In the genomic region with DNA sequence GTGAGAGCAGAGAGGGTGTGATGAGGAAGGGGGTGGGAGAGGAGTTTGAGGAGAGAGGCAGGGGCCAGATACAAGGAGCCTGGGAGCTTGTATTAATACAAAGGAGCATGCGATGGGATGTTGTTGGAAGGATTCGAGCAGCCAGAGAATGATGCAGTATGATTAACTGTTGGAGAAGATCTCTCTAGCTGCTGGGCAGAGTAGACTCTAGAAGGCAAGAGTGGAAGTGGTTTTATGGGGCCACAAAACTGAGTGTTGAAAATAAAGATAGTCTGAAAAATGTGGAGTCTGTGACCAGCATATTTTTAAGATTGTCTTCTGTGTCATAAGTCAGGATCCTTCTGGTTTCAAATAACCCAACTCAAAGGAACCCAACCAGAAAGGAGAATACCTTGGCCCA, we compare ENCODE assay signal across 17 cellular contexts.
A peak's percentile ranks its signal among the peaks of the same experiment; 100 is the strongest.
DNase-seq lines count a peak whose midpoint lies in the region; ATAC-seq and TF ChIP-seq lines count a peak whose summit lies in the region.
"Had no signal": no experiment of that assay in that cellular context is flagged by ENCODE, and none has a peak within 500 bp of the region (broad histone marks: within the 10 kb centered on the region; RNA-seq: fewer than 3 reads in every experiment).

No MANE protein-coding gene starts in this region.

- no peak overlapping the region for H4K5ac ChIP-seq in IMR-90 (ENCODE audit: low read depth, low read length)

- intact Hi-C loops in IMR-90 (cut with micrococcal nuclease) (no loop called here), psoas muscle (cut with DNase I) (no loop called here)
- intact Hi-C loops in activated T-helper 2 cell treated with anti-CD3 and anti-CD28 coated beads, Interferon-gamma antibody, Interleukin-2, Interleukin-4, amounts not matched to agents 10 μg/mL and 5 μg/mL and 100 μg/mL, durations not matched to agents 14 hours and 24 hours and 36 hours (cut with micrococcal nuclease): loop anchor here (5.0 kb wide), 1 partner anchor 72 kb away; no protein-coding TSS in a partner anchor

- 100% methylated on average over 2 of the region's 2 CpGs; no CpG with 5 or more reads in 1 of the 2 experiments for whole genome bisulfite sequencing in IMR-90 (ENCODE audit: extremely low coverage in 2 of 2, insufficient read length in 1 of 2), 2 experiments
- WGBS in psoas muscle, 3 donors: 77 to 86% (median 85%) methylated on average over 2 of the region's 2 CpGs

- no TSS peak for BruUV-seq in IMR-90 (replicated peaks; lab: Mats Ljungman, UMichigan)

- H3K18ac ChIP-seq in IMR-90 (ENCODE audit: low read depth, low read length): no peak overlapping the region

- CTCF ChIA-PET in activated CD8-positive, alpha-beta memory T cell treated with anti-CD3 and anti-CD28 coated beads, Interleukin-2, amount 10 ng/mL, durations not matched to agents 7 days and 5 days (lab: Charles Lee): interaction anchor here (1.2 to 2.1 kb wide), 4 partner anchors 13 to 249 kb away, joined by 3 to 6 read pairs (median 4); no protein-coding TSS in a partner anchor
- CTCF ChIA-PET in IMR-90 (lab: Yijun Ruan, JAX): interaction anchor here (0.9 kb wide), 1 partner anchor 317 kb away, joined by 3 read pairs; no protein-coding TSS in a partner anchor
- CTCF ChIA-PET in WTC11 (lab: Charles Lee): interaction anchor here (1.4 kb wide), 1 partner anchor 112 kb away, joined by 3 read pairs; no protein-coding TSS in a partner anchor

- dilution Hi-C loops in IMR-90 (cut with HindIII; ENCODE audit: low sequenced_read_pairs, unreplicated experiment): no loop called here

- TF ChIP-seq RAD21 in IMR-90 (IDR thresholded peaks at IDR 0.05; ENCODE audit: low read length): no peak

- no peak overlapping the region for H3K4ac ChIP-seq in IMR-90 (ENCODE audit: low read depth, low read length)

- H2BK5ac ChIP-seq in IMR-90 (ENCODE audit: low read depth, low read length, poor library complexity, severe bottlenecking): no peak overlapping the region

- H3K27ac ChIP-seq in IMR-90 (ENCODE audit: insufficient read depth, low read length): no peak overlapping the region
- H3K27ac ChIP-seq in psoas muscle: peak overlapping the region; percentile 82
- no peak overlapping the region for H3K27ac ChIP-seq in Peyer's patch
- H3K27ac ChIP-seq: WERI-Rb-1 had no signal

- H3K14ac ChIP-seq in IMR-90 (replicated peaks; ENCODE audit: low read depth, low read length): no peak overlapping the region

- H3K27ac Mint-ChIP-seq in activated CD8-positive, alpha-beta memory T cell treated with anti-CD3 and anti-CD28 coated beads, Interleukin-2, amount 10 ng/mL, durations not matched to agents 7 days and 5 days: peak overlapping the region; percentile 82
- H3K27ac Mint-ChIP-seq in activated T-helper 2 cell treated with anti-CD3 and anti-CD28 coated beads, Interferon-gamma antibody, Interleukin-2, Interleukin-4, amounts not matched to agents 10 μg/mL and 5 μg/mL and 100 μg/mL, durations not matched to agents 14 hours and 24 hours and 36 hours: peak overlapping the region; percentile 29
- H3K27ac Mint-ChIP-seq in WTC11: no peak overlapping the region
- H3K27ac Mint-ChIP-seq: activated naive CD4-positive, alpha-beta T cell treated with anti-CD3 and anti-CD28 coated beads, Interleukin-2, amount 50 U/mL, for 24 hours; mesothelial cell of epicardium; type B pancreatic cell had no signal

- H3K56ac ChIP-seq in IMR-90 (ENCODE audit: extremely low read depth, insufficient read depth, low read length): no peak overlapping the region

- peak; percentile 45 for DNase-seq in activated CD8-positive, alpha-beta memory T cell treated with anti-CD3 and anti-CD28 coated beads, Interleukin-2, amount 10 ng/mL, durations not matched to agents 7 days and 5 days
- no peak for DNase-seq in activated CD8-positive, alpha-beta memory T cell treated with anti-CD3 and anti-CD28 coated beads, Interleukin-2, amount 50 U/mL, for 4 hours
- no peak for DNase-seq in IMR-90
- DNase-seq in activated T-helper 2 cell treated with anti-CD3 and anti-CD28 coated beads, Interferon-gamma antibody, Interleukin-2, Interleukin-4, amounts not matched to agents 10 μg/mL and 5 μg/mL and 100 μg/mL, durations not matched to agents 14 hours and 24 hours and 36 hours (ENCODE audit: low spot score): no peak
- no peak for DNase-seq in psoas muscle
- DNase-seq in GM13976 (ENCODE audit: low spot score): no peak
- no peak for DNase-seq in Peyer's patch
- DNase-seq in WTC11 (ENCODE audit: low spot score): no peak
- DNase-seq: kidney; NCI-H2081 treated with DMSO at 0.1 percent for 48 hours; occipital lobe; stimulated activated CD4-positive, alpha-beta T cell treated with anti-CD3 and anti-CD28 coated beads, Interleukin-2, amount 100 ng/mL, for 48 hours; SW 1271; WERI-Rb-1 had no signal

- H2AFZ ChIP-seq in IMR-90 (replicated peaks; ENCODE audit: low read length, poor library complexity): no peak overlapping the region

- H2AK5ac ChIP-seq in IMR-90 (ENCODE audit: low read depth, low read length): no peak overlapping the region

- POLR2A ChIA-PET in IMR-90 (lab: Charles Lee; ENCODE audit: unreplicated experiment): no interaction called here
- POLR2A ChIA-PET in WTC11 (lab: Charles Lee): no interaction called here

- peak overlapping the region; percentile 6 for H3K4me3 Mint-ChIP-seq in activated CD8-positive, alpha-beta memory T cell treated with anti-CD3 and anti-CD28 coated beads, Interleukin-2, amount 10 ng/mL, durations not matched to agents 7 days and 5 days
- H3K4me3 Mint-ChIP-seq in activated T-helper 2 cell treated with anti-CD3 and anti-CD28 coated beads, Interferon-gamma antibody, Interleukin-2, Interleukin-4, amounts not matched to agents 10 μg/mL and 5 μg/mL and 100 μg/mL, durations not matched to agents 14 hours and 24 hours and 36 hours (ENCODE audit: low read depth): no peak overlapping the region
- no peak overlapping the region for H3K4me3 Mint-ChIP-seq in WTC11
- H3K4me3 Mint-ChIP-seq: activated naive CD4-positive, alpha-beta T cell treated with anti-CD3 and anti-CD28 coated beads, Interleukin-2, amount 50 U/mL, for 24 hours; mesothelial cell of epicardium; type B pancreatic cell had no signal

- H3K36me3 ChIP-seq in IMR-90 (ENCODE audit: control insufficient read depth, insufficient read depth, low read length) (peaks cover 1% of the 10 kb centered on the region; the same call in 1 of the 2 replicates), psoas muscle (ENCODE audit: insufficient read depth in 1 of 2, low read depth in 1 of 2) (no peaks in the 10 kb centered on the region), Peyer's patch (no peaks in the 10 kb centered on the region)

- peaks cover 6% of the 10 kb centered on the region; the same call in 1 of the 2 replicates for H3K9me1 ChIP-seq in IMR-90 (ENCODE audit: insufficient read depth, low read length)

- peaks cover 54% of the 10 kb centered on the region for H3K4me1 Mint-ChIP-seq in activated CD8-positive, alpha-beta memory T cell treated with anti-CD3 and anti-CD28 coated beads, Interleukin-2, amount 10 ng/mL, durations not matched to agents 7 days and 5 days
- peaks cover 50% of the 10 kb centered on the region for H3K4me1 Mint-ChIP-seq in activated T-helper 2 cell treated with anti-CD3 and anti-CD28 coated beads, Interferon-gamma antibody, Interleukin-2, Interleukin-4, amounts not matched to agents 10 μg/mL and 5 μg/mL and 100 μg/mL, durations not matched to agents 14 hours and 24 hours and 36 hours (ENCODE audit: low read depth)
- H3K4me1 Mint-ChIP-seq in WTC11: peaks cover 51% of the 10 kb centered on the region

- TF ChIP-seq POLR2A in IMR-90 (IDR thresholded peaks at IDR 0.05; ENCODE audit: low read depth, low read length) (no peak), Peyer's patch (IDR thresholded peaks at IDR 0.05) (no peak)

- H3K4me1 ChIP-seq in IMR-90 (ENCODE audit: control insufficient read depth, insufficient read depth, low read length) (peaks cover 4% of the 10 kb centered on the region), psoas muscle (peaks cover 39% of the 10 kb centered on the region), Peyer's patch (peaks cover 0 to 16% (median 11%) of the 10 kb centered on the region in 4 donors)

- H2BK20ac ChIP-seq in IMR-90 (ENCODE audit: low read depth, low read length): no peak overlapping the region

- no peak overlapping the region for H3K9ac ChIP-seq in IMR-90 (ENCODE audit: low read depth, low read length)

- no peaks in the 10 kb centered on the region for H3K27me3 Mint-ChIP-seq in activated CD8-positive, alpha-beta memory T cell treated with anti-CD3 and anti-CD28 coated beads, Interleukin-2, amount 10 ng/mL, durations not matched to agents 7 days and 5 days
- H3K27me3 Mint-ChIP-seq in activated T-helper 2 cell treated with anti-CD3 and anti-CD28 coated beads, Interferon-gamma antibody, Interleukin-2, Interleukin-4, amounts not matched to agents 10 μg/mL and 5 μg/mL and 100 μg/mL, durations not matched to agents 14 hours and 24 hours and 36 hours (ENCODE audit: low read depth): no peaks in the 10 kb centered on the region
- H3K27me3 Mint-ChIP-seq in WTC11 (ENCODE audit: low read depth): no peaks in the 10 kb centered on the region
- H3K27me3 Mint-ChIP-seq: activated naive CD4-positive, alpha-beta T cell treated with anti-CD3 and anti-CD28 coated beads, Interleukin-2, amount 50 U/mL, for 24 hours; type B pancreatic cell had no signal

- no peaks in the 10 kb centered on the region; a peak in 2 of 4 replicates for H3K79me1 ChIP-seq in IMR-90 (ENCODE audit: low read depth in 1 of 2, low read length in 2 of 2)

- H4K8ac ChIP-seq in IMR-90 (ENCODE audit: low read depth in 2 of 2, low read length in 2 of 2): no peak overlapping the region

- H3K9me3 Mint-ChIP-seq in activated CD8-positive, alpha-beta memory T cell treated with anti-CD3 and anti-CD28 coated beads, Interleukin-2, amount 10 ng/mL, durations not matched to agents 7 days and 5 days (ENCODE audit: low read depth): no peaks in the 10 kb centered on the region
- H3K9me3 Mint-ChIP-seq in activated T-helper 2 cell treated with anti-CD3 and anti-CD28 coated beads, Interferon-gamma antibody, Interleukin-2, Interleukin-4, amounts not matched to agents 10 μg/mL and 5 μg/mL and 100 μg/mL, durations not matched to agents 14 hours and 24 hours and 36 hours: no peaks in the 10 kb centered on the region
- no peaks in the 10 kb centered on the region for H3K9me3 Mint-ChIP-seq in WTC11
- H3K9me3 Mint-ChIP-seq: activated naive CD4-positive, alpha-beta T cell treated with anti-CD3 and anti-CD28 coated beads, Interleukin-2, amount 50 U/mL, for 24 hours; mesothelial cell of epicardium had no signal

- ATAC-seq in activated CD8-positive, alpha-beta memory T cell treated with anti-CD3 and anti-CD28 coated beads, Interleukin-2, amount 10 ng/mL, durations not matched to agents 7 days and 5 days: peak; percentile 78
- ATAC-seq in IMR-90 (ENCODE audit: low read depth) (no peak), psoas muscle (no peak), WTC11 (no peak)

- H2BK120ac ChIP-seq in IMR-90 (ENCODE audit: low read depth, low read length): no peak overlapping the region

- H3K27me3 ChIP-seq in IMR-90 (ENCODE audit: control insufficient read depth, insufficient read depth, low read length): no peaks in the 10 kb centered on the region
- H3K27me3 ChIP-seq in psoas muscle (ENCODE audit: insufficient read depth in 3 of 3, low read length in 2 of 3): no peaks in the 10 kb centered on the region
- H3K27me3 ChIP-seq in Peyer's patch: no peaks in the 10 kb centered on the region

- no peaks in the 10 kb centered on the region; the same call in 1 of the 2 replicates for H4K20me1 ChIP-seq in IMR-90 (ENCODE audit: insufficient read depth, low read length)

- H2AK9ac ChIP-seq in IMR-90 (replicated peaks; ENCODE audit: low read depth, low read length, poor library complexity): peak overlapping the region; percentile 17

- in situ Hi-C loops in IMR-90 (cut with MboI; ENCODE audit: low sequenced_read_pairs) (no loop called here), GM13976 (cut with MboI; ENCODE audit: low sequenced_read_pairs, unreplicated experiment) (no loop called here)

- peaks cover 18% of the 10 kb centered on the region for H3K36me3 Mint-ChIP-seq in activated CD8-positive, alpha-beta memory T cell treated with anti-CD3 and anti-CD28 coated beads, Interleukin-2, amount 10 ng/mL, durations not matched to agents 7 days and 5 days
- peaks cover 52% of the 10 kb centered on the region for H3K36me3 Mint-ChIP-seq in activated T-helper 2 cell treated with anti-CD3 and anti-CD28 coated beads, Interferon-gamma antibody, Interleukin-2, Interleukin-4, amounts not matched to agents 10 μg/mL and 5 μg/mL and 100 μg/mL, durations not matched to agents 14 hours and 24 hours and 36 hours (ENCODE audit: low read depth)
- peaks cover 15% of the 10 kb centered on the region for H3K36me3 Mint-ChIP-seq in WTC11

- no peak for TF ChIP-seq CTCF in IMR-90 (conservative IDR thresholded peaks at IDR 0.05; ENCODE audit: low read depth, low read length)
- no peak for TF ChIP-seq CTCF in psoas muscle (IDR thresholded peaks at IDR 0.05)
- no peak for TF ChIP-seq CTCF in GM13976 (IDR thresholded peaks at IDR 0.05; ENCODE audit: borderline replicate concordance, control extremely low read depth, extremely low read depth, insufficient read depth, missing control alignments)
- no peak for TF ChIP-seq CTCF in Peyer's patch (IDR thresholded peaks at IDR 0.05)
- no peak for TF ChIP-seq CTCF in WTC11 (IDR thresholded peaks at IDR 0.05)

- H3K4me3 ChIP-seq in IMR-90 (ENCODE audit: insufficient read depth, low read depth, low read length) (no peak overlapping the region), psoas muscle (no peak overlapping the region), Peyer's patch (no peak overlapping the region)

- H3K9me3 ChIP-seq in IMR-90 (ENCODE audit: control insufficient read depth, insufficient read depth, low read length): no peaks in the 10 kb centered on the region
- H3K9me3 ChIP-seq in psoas muscle: no peaks in the 10 kb centered on the region
- H3K9me3 ChIP-seq in Peyer's patch: no peaks in the 10 kb centered on the region

- no peak overlapping the region for H3K23ac ChIP-seq in IMR-90 (ENCODE audit: low read depth, low read length)

- H3K4me2 ChIP-seq in IMR-90 (ENCODE audit: low read depth, low read length): no peak overlapping the region

- no peak overlapping the region for H4K91ac ChIP-seq in IMR-90 (ENCODE audit: insufficient read depth, low read depth, low read length)

- no peak overlapping the region for H2BK15ac ChIP-seq in IMR-90 (ENCODE audit: low read depth, low read length)
